Comparison of ENCODE assay signal across 36 cellular contexts in genomic region chr9:136953771-136954269, GRCh38. TPM values are rescaled to one million over a fixed set of nuclear protein-coding genes. Genes with fewer than 3 reads are reported as not detected.
"Had no signal": no experiment of that assay in that cellular context is flagged by ENCODE, and none has a peak within 500 bp of the region (broad histone marks: within the 10 kb centered on the region; RNA-seq: fewer than 3 reads in every experiment).

No MANE protein-coding gene starts in this region.

- H3K36me3 ChIP-seq: adrenal gland, breast epithelium, MG63 had no signal

- ATAC-seq: activated naive CD4-positive, alpha-beta T cell treated with anti-CD3 and anti-CD28 coated beads, Interleukin-2, amount 50 U/mL, for 72 hours; activated T-cell treated with anti-CD3 and anti-CD28 coated beads, Interleukin-2, amount 50 U/mL, for 4 hours; body of pancreas; Right ventricle myocardium inferior had no signal

- H3K4me3 ChIP-seq: adrenal gland, body of pancreas, breast epithelium, MG63, PC-9 had no signal

- H3K27ac ChIP-seq: adrenal gland, body of pancreas, breast epithelium, PC-9, RWPE1, VCaP had no signal

- H3K27me3 ChIP-seq: adrenal gland, body of pancreas, breast epithelium, MG63 had no signal

- H3K9me3 ChIP-seq: adrenal gland, body of pancreas, breast epithelium, MG63 had no signal

- DNase-seq: activated B cell treated with CpG ODN at 0.5 μM for 24 hours; activated CD4-positive, alpha-beta memory T cell treated with anti-CD3 and anti-CD28 coated beads for 36 hours; activated CD4-positive, alpha-beta T cell treated with anti-CD3 and anti-CD28 coated beads for 4 hours; activated CD4-positive, alpha-beta T cell treated with anti-CD3 and anti-CD28 coated beads, Interleukin-2, amount 50 U/mL, for 1 hour; activated CD4-positive, CD25-positive, alpha-beta regulatory T cell treated with anti-CD3 and anti-CD28 coated beads, Interleukin-2, amount 50 U/mL, for 72 hours; activated CD8-positive, alpha-beta memory T cell treated with anti-CD3 and anti-CD28 coated beads, Interleukin-2, amount 50 U/mL, for 4 hours; activated gamma-delta T cell treated with Interleukin-2 at 50 U/mL for 16 hours; activated naive CD4-positive, alpha-beta T cell treated with anti-CD3 and anti-CD28 coated beads for 36 hours; activated T-cell treated with anti-CD3 and anti-CD28 coated beads for 4 hours; activated T-cell treated with anti-CD3 and anti-CD28 coated beads, Interleukin-2, amount 50 U/mL, for 4 hours; adrenal gland; body of pancreas; Kasumi-1; KG1; MG63; NCI-H1048; NCI-H1105 treated with DMSO at 0.1 percent for 48 hours; NCI-H1436; NCI-H1694; NCI-H1930; NCI-H2081 treated with DMSO at 0.1 percent for 48 hours; NCI-H226; NCI-H446 treated with DMSO at 0.1 percent for 48 hours; NCI-H524; NCI-H69; PC-9; SW 1271; T-helper 9 cell had no signal

RNA-seq across cellular contexts. Expression of gene LCN12, which starts 1.7 kb away (rescaled TPM):
- total RNA-seq: astrocyte had no signal

RNA-seq across cellular contexts. Expression of gene C8G, which starts 8.8 kb away (rescaled TPM):
- total RNA-seq: body of pancreas, breast epithelium had no signal

RNA-seq across cellular contexts. Expression of gene PTGDS, which starts 23.5 kb away (rescaled TPM):
- total RNA-seq: activated B cell treated with CpG ODN at 0.5 μM for 24 hours; activated CD4-positive, alpha-beta memory T cell treated with anti-CD3 and anti-CD28 coated beads for 36 hours; activated naive CD4-positive, alpha-beta T cell treated with anti-CD3 and anti-CD28 coated beads for 36 hours; activated naive CD4-positive, alpha-beta T cell treated with anti-CD3 and anti-CD28 coated beads, Interleukin-2, amount 50 U/mL, for 72 hours; OCI-LY7 had no signal

RNA-seq across cellular contexts. Expression of gene LCNL1, which starts 29.0 kb away (rescaled TPM):
- total RNA-seq: activated B cell treated with CpG ODN at 0.5 μM for 24 hours; activated CD4-positive, alpha-beta memory T cell treated with anti-CD3 and anti-CD28 coated beads for 36 hours; activated naive CD4-positive, alpha-beta T cell treated with anti-CD3 and anti-CD28 coated beads for 36 hours; activated naive CD4-positive, alpha-beta T cell treated with anti-CD3 and anti-CD28 coated beads, Interleukin-2, amount 50 U/mL, for 72 hours; activated T-cell treated with anti-CD3 and anti-CD28 coated beads, Interleukin-2, amount 50 U/mL, for 4 hours; activated T-helper 1 cell treated with anti-CD3 and anti-CD28 coated beads, Interleukin-12 subunit alpha, Interleukin-12 subunit beta, Interleukin-2, Interleukin-4 antibody, amounts not matched to agents 30 ng/mL and 10 ng/mL and 1 ng/mL, durations not matched to agents 14 hours and 24 hours and 36 hours; body of pancreas; OCI-LY7 had no signal
